Comparison of ENCODE assay signal across 23 cellular contexts in genomic region chr15:35838422-35839150, GRCh38.
"Had no signal": no experiment of that assay in that cellular context is flagged by ENCODE, and none has a peak within 500 bp of the region (broad histone marks: within the 10 kb centered on the region; RNA-seq: fewer than 3 reads in every experiment).

No MANE protein-coding gene starts in this region.

- H3K27me3 Mint-ChIP-seq: activated CD4-positive, alpha-beta memory T cell treated with anti-CD3 and anti-CD28 coated beads for 36 hours; activated CD4-positive, alpha-beta T cell treated with anti-CD3 and anti-CD28 coated beads, Interleukin-2, amount 10 ng/mL, durations not matched to agents 7 days and 5 days; T-cell had no signal

- ATAC-seq: activated T-helper 17 cell treated with anti-CD3 and anti-CD28 coated beads, Interleukin-2, amount 50 U/mL, for 72 hours; T-cell had no signal

- H3K4me3 Mint-ChIP-seq: activated CD4-positive, alpha-beta memory T cell treated with anti-CD3 and anti-CD28 coated beads for 36 hours; activated CD4-positive, alpha-beta T cell treated with anti-CD3 and anti-CD28 coated beads, Interleukin-2, amount 10 ng/mL, durations not matched to agents 7 days and 5 days; activated naive CD4-positive, alpha-beta T cell treated with anti-CD3 and anti-CD28 coated beads for 36 hours; activated naive CD8-positive, alpha-beta T cell treated with anti-CD3 and anti-CD28 coated beads for 36 hours; activated T-helper 17 cell treated with anti-CD3 and anti-CD28 coated beads, Interleukin-2, amount 50 U/mL, for 72 hours; T-cell had no signal

- H3K9me3 Mint-ChIP-seq: activated CD4-positive, alpha-beta memory T cell treated with anti-CD3 and anti-CD28 coated beads for 36 hours; activated naive CD4-positive, alpha-beta T cell treated with anti-CD3 and anti-CD28 coated beads for 36 hours; activated naive CD8-positive, alpha-beta T cell treated with anti-CD3 and anti-CD28 coated beads for 36 hours; activated T-helper 17 cell treated with anti-CD3 and anti-CD28 coated beads, Interleukin-2, amount 50 U/mL, for 72 hours had no signal

- H3K36me3 Mint-ChIP-seq: activated CD4-positive, alpha-beta memory T cell treated with anti-CD3 and anti-CD28 coated beads for 36 hours; activated naive CD8-positive, alpha-beta T cell treated with anti-CD3 and anti-CD28 coated beads for 36 hours; T-cell had no signal

- H3K27ac Mint-ChIP-seq: activated CD4-positive, alpha-beta memory T cell treated with anti-CD3 and anti-CD28 coated beads for 36 hours; activated CD4-positive, alpha-beta T cell treated with anti-CD3 and anti-CD28 coated beads, Interleukin-2, amount 10 ng/mL, durations not matched to agents 7 days and 5 days; activated naive CD4-positive, alpha-beta T cell treated with anti-CD3 and anti-CD28 coated beads for 36 hours; activated naive CD8-positive, alpha-beta T cell treated with anti-CD3 and anti-CD28 coated beads for 36 hours; activated T-helper 17 cell treated with anti-CD3 and anti-CD28 coated beads, Interleukin-2, amount 50 U/mL, for 72 hours; T-cell had no signal

- DNase-seq: activated CD4-positive, alpha-beta memory T cell treated with anti-CD3 and anti-CD28 coated beads for 36 hours; activated CD4-positive, alpha-beta T cell treated with anti-CD3 and anti-CD28 coated beads, Interleukin-2, amount 10 ng/mL, durations not matched to agents 7 days and 5 days; activated CD4-positive, CD25-positive, alpha-beta regulatory T cell; activated gamma-delta T cell; activated naive CD4-positive, alpha-beta T cell treated with anti-CD3 and anti-CD28 coated beads for 36 hours; activated naive CD8-positive, alpha-beta T cell treated with anti-CD3 and anti-CD28 coated beads for 36 hours; activated T-cell treated with anti-CD3 and anti-CD28 coated beads for 4 hours; activated T-cell treated with anti-CD3 and anti-CD28 coated beads, Interleukin-2, amount 50 U/mL, for 48 hours; Karpas-422; MM.1S; NCI-H1105; NCI-H1436 treated with DMSO at 0.1 percent for 48 hours; NCI-H187; NCI-H2081; NCI-H2171; NCI-H2227 treated with DMSO at 0.1 percent for 48 hours; NCI-H526; NCI-H82; T-cell; T-helper 2 cell; T1000 had no signal

- H3K4me3 ChIP-seq: SK-N-MC had no signal

- H3K27ac ChIP-seq: SK-N-MC had no signal

- H3K4me1 Mint-ChIP-seq: activated CD4-positive, alpha-beta T cell treated with anti-CD3 and anti-CD28 coated beads, Interleukin-2, amount 10 ng/mL, durations not matched to agents 7 days and 5 days; activated naive CD8-positive, alpha-beta T cell treated with anti-CD3 and anti-CD28 coated beads for 36 hours; activated T-helper 17 cell treated with anti-CD3 and anti-CD28 coated beads, Interleukin-2, amount 50 U/mL, for 72 hours; T-cell had no signal
